In genomic region chr22:24238101-24238694, GRCh38 we compare ENCODE assay signal across 11 cellular contexts. TPM values are rescaled to one million over a fixed set of nuclear protein-coding genes. Genes with fewer than 3 reads are reported as not detected.
DNase-seq lines count a peak whose midpoint lies in the region; TF ChIP-seq lines count a peak whose summit lies in the region.
"Not testable (repeated sequence)": the region's sequence is repeated elsewhere in the genome, so short reads cannot be mapped to it uniquely, and the experiment has no call there.
"Had no signal": no experiment of that assay in that cellular context is flagged by ENCODE, and none has a peak within 500 bp of the region (broad histone marks: within the 10 kb centered on the region; RNA-seq: fewer than 3 reads in every experiment).

No MANE protein-coding gene starts in this region.

- DNase-seq in Daoy (ENCODE audit: low read depth), result peak; percentile 38
- DNase-seq in HCEC 1CT, result peak; percentile 25
- DNase-seq in M059J (ENCODE audit: low read depth), result peak; percentile 15
- DNase-seq in amniotic epithelial cell (ENCODE audit: low read depth), result peak; percentile 78
- DNase-seq in cardiac fibroblast (ENCODE audit: low read depth in 2 of 2), result peak; percentile 45 to 72
- peak; percentile 38 for DNase-seq in fibroblast of mammary gland (ENCODE audit: low read depth)
- DNase-seq in iris pigment epithelial cell (ENCODE audit: low read depth), result peak; percentile 80

- not testable (repeated sequence) for TF ChIP-seq CTCF in cardiac fibroblast (IDR thresholded peaks at IDR 0.05; ENCODE audit: low read depth, low read length); fibroblast of mammary gland (conservative IDR thresholded peaks at IDR 0.05; ENCODE audit: control insufficient read depth, insufficient read depth, low read depth, low read length)

- not testable (repeated sequence) for H3K4me3 ChIP-seq in cardiac fibroblast (replicated peaks in 1 of 2; ENCODE audit: low read depth in 2 of 2, low read length in 2 of 2); fibroblast of mammary gland (ENCODE audit: control insufficient read depth, low read depth, low read length)

RNA-seq across cellular contexts. Expression of gene GGT5, which starts 6.7 kb away (rescaled TPM):
- total RNA-seq in Daoy (2014; rRNA removed; shearing (Covaris generic)), result not detected in 2 replicates
- total RNA-seq in M059J (2014; rRNA removed; shearing (Covaris generic)), result not detected in 2 replicates
- total RNA-seq: A673; B cell; CD8-positive, alpha-beta T cell; GM23338 had no signal

RNA-seq across cellular contexts. Expression of gene SPECC1L, which starts 32.4 kb away (rescaled TPM):
- 21.9 and 24.1 TPM in 2 replicates for total RNA-seq in Daoy (2014; rRNA removed; shearing (Covaris generic))
- 13.9 and 22.4 TPM in 2 replicates for total RNA-seq in M059J (2014; rRNA removed; shearing (Covaris generic))

RNA-seq across cellular contexts. Expression of gene SUSD2, which starts 56.9 kb away (rescaled TPM):
- total RNA-seq in Daoy (2014; rRNA removed; shearing (Covaris generic)), result 0.29 TPM in 1 of 2 replicates, not detected in the other
- 0.15 TPM in 1 of 2 replicates, not detected in the other for total RNA-seq in M059J (2014; rRNA removed; shearing (Covaris generic))

Comparison
In these comparisons a context has a peak if more than half of its experiments do, and no peak if none do; other contexts are left out.
1. DNase-seq: peak in every context shown above with its lines; median percentile 80 in iris pigment epithelial cell; 78 in amniotic epithelial cell; 58 in cardiac fibroblast; 38 in Daoy; 38 in fibroblast of mammary gland; 25 in HCEC 1CT; 15 in M059J.